Comparison of ENCODE assay signal across 8 cellular contexts in the genomic region with DNA sequence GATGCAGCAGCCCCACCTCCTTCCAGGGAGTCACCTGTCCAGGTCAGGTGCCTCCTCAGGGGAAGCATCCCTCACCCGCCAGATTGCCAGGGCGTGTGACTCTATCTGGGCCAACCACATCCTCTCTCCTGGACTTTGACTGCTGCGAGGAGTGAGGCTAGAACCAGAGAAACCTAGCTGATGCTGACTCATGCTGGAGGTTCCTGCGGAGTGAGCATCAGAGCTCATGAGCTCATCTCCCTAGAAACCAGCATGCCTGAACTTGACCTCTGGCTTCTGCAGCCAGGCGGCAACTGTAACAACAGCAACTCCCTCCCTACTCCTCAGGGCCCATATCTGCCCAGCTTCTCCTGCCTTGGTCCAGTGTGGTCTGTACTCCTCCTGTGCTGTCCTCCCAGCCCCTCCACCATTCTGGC. TPM values are rescaled to one million over a fixed set of nuclear protein-coding genes. Genes with fewer than 3 reads are reported as not detected.
A peak's percentile ranks its signal among the peaks of the same experiment; 100 is the strongest.
DNase-seq lines count a peak whose midpoint lies in the region; ATAC-seq and TF ChIP-seq lines count a peak whose summit lies in the region.

No MANE protein-coding gene starts in this region.

- H2AFZ ChIP-seq in neural progenitor cell (replicated peaks), result no peak overlapping the region

- no peaks in the 10 kb centered on the region for H3K4me1 ChIP-seq in neural progenitor cell

- H4K20me1 ChIP-seq in neural progenitor cell (ENCODE audit: low read depth), result no peaks in the 10 kb centered on the region

- no peak overlapping the region for H3K27ac ChIP-seq in neural progenitor cell

- H3K4me1 Mint-ChIP-seq in neural progenitor cell, result peaks cover 14% of the 10 kb centered on the region

- no peak for TF ChIP-seq CTCF in neural progenitor cell (IDR thresholded peaks at IDR 0.05)

- no peak overlapping the region for H3K4me3 ChIP-seq in neural progenitor cell

- H3K27me3 ChIP-seq in neural progenitor cell, result no peaks in the 10 kb centered on the region

- ATAC-seq in GM19043 (IDR thresholded peaks at IDR 0.05; ENCODE audit: low read depth, unreplicated experiment), result peak; percentile 90
- peak; percentile 77 for ATAC-seq in HG03139 (IDR thresholded peaks at IDR 0.05; ENCODE audit: unreplicated experiment)
- peak; percentile 75 for ATAC-seq in sciatic nerve

- no peak overlapping the region for H3K4me2 ChIP-seq in neural progenitor cell

- no peak overlapping the region for H3K4me3 Mint-ChIP-seq in neural progenitor cell

- no peak overlapping the region for H3K9ac ChIP-seq in neural progenitor cell

- H3K9me3 ChIP-seq in neural progenitor cell (ENCODE audit: low read depth), result no peaks in the 10 kb centered on the region

- H3F3A ChIP-seq in neural progenitor cell (ENCODE audit: low read depth), result no peaks in the 10 kb centered on the region

- no peaks in the 10 kb centered on the region for H3K36me3 ChIP-seq in neural progenitor cell

- no peaks in the 10 kb centered on the region for H3K36me3 Mint-ChIP-seq in neural progenitor cell

- intact Hi-C loops in sciatic nerve (cut with DNase I), result no loop called here

- H3K27me3 Mint-ChIP-seq in neural progenitor cell (ENCODE audit: insufficient read depth, low read depth), result no peaks in the 10 kb centered on the region

- H3K9me3 Mint-ChIP-seq in neural progenitor cell, result no peaks in the 10 kb centered on the region

- H3K27ac Mint-ChIP-seq in neural progenitor cell, result no peak overlapping the region

- DNase-seq in AG20443 (ENCODE audit: low spot score) (peak; percentile 94), NCI-H69 (lab: John Stamatoyannopoulos, UW) (peak; percentile 79), activated T-cell treated with anti-CD3 and anti-CD28 coated beads for 1 hour (ENCODE audit: low read depth) (peak; percentile 7), fibroblast of the conjunctiva (ENCODE audit: low read depth) (peak; percentile 91), sciatic nerve (ENCODE audit: low spot score) (peak; percentile 52), neural progenitor cell (ENCODE audit: low spot score) (no peak)

- no peaks in the 10 kb centered on the region for H3K79me2 ChIP-seq in neural progenitor cell (ENCODE audit: low read depth)

RNA-seq across cellular contexts. Expression of gene NT5DC4, which starts 28.3 kb away (rescaled TPM):
- total RNA-seq in sciatic nerve (not detected), neural progenitor cell (ENCODE audit: low replicate concordance) (not detected in 2 replicates)

RNA-seq across cellular contexts. Expression of gene SLC20A1, which starts 46.8 kb away (rescaled TPM):
- total RNA-seq in sciatic nerve, result 51.1 TPM
- 46.1 and 61.1 TPM in 2 replicates for total RNA-seq in neural progenitor cell (ENCODE audit: low replicate concordance)
